ENCODE assay signal across 22 cellular contexts in genomic region chr3:99955773-99956562, GRCh38.
"Had no signal": no experiment of that assay in that cellular context is flagged by ENCODE, and none has a peak within 500 bp of the region (broad histone marks: within the 10 kb centered on the region; RNA-seq: fewer than 3 reads in every experiment).

No MANE protein-coding gene starts in this region.

- H3K36me3 Mint-ChIP-seq: activated naive CD4-positive, alpha-beta T cell treated with anti-CD3 and anti-CD28 coated beads, Interleukin-2, amount 50 U/mL, for 72 hours had no signal

- H3K4me3 Mint-ChIP-seq: activated T-cell treated with anti-CD3 and anti-CD28 coated beads, Interleukin-2, amount 50 U/mL, for 24 hours; activated T-helper 17 cell treated with anti-CD3 and anti-CD28 coated beads, Interleukin-2, amount 50 U/mL, for 72 hours; naive thymus-derived CD4-positive, alpha-beta T cell; neural crest cell; stimulated activated naive CD8-positive, alpha-beta T cell treated with anti-CD3 and anti-CD28 coated beads, Interleukin-15, Interleukin-2, amounts not matched to agents 100 ng/mL and 50 ng/mL, for 24 hours had no signal

- H3K9me3 ChIP-seq: tibial artery had no signal

- H3K4me1 Mint-ChIP-seq: activated T-helper 17 cell treated with anti-CD3 and anti-CD28 coated beads, Interleukin-2, amount 50 U/mL, for 72 hours had no signal

- DNase-seq: activated CD4-positive, alpha-beta T cell treated with anti-CD3 and anti-CD28 coated beads, Interleukin-2, amount 50 U/mL, for 4 hours; activated CD8-positive, alpha-beta memory T cell treated with anti-CD3 and anti-CD28 coated beads for 24 hours; activated CD8-positive, alpha-beta memory T cell treated with anti-CD3 and anti-CD28 coated beads, Interleukin-2, amount 50 U/mL, for 4 hours; activated T-cell treated with anti-CD3 and anti-CD28 coated beads, Interleukin-2, amount 50 U/mL, for 24 hours; aorta; central memory CD4-positive, alpha-beta T cell; effector CD8-positive, alpha-beta T cell; erythroblast; foreskin fibroblast; kidney glomerular epithelial cell; naive thymus-derived CD4-positive, alpha-beta T cell; occipital lobe; posterior cingulate gyrus; retina; T-helper 1 cell; tibial artery had no signal

- FAIRE-seq: TTC549 had no signal

- H3K36me3 ChIP-seq: tibial artery had no signal

- H3K27me3 ChIP-seq: tibial artery had no signal

- H3K9me3 Mint-ChIP-seq: activated naive CD4-positive, alpha-beta T cell treated with anti-CD3 and anti-CD28 coated beads, Interleukin-2, amount 50 U/mL, for 72 hours; activated T-cell treated with anti-CD3 and anti-CD28 coated beads, Interleukin-2, amount 50 U/mL, for 24 hours; activated T-helper 17 cell treated with anti-CD3 and anti-CD28 coated beads, Interleukin-2, amount 50 U/mL, for 72 hours; naive thymus-derived CD4-positive, alpha-beta T cell; neural crest cell; stimulated activated naive CD8-positive, alpha-beta T cell treated with anti-CD3 and anti-CD28 coated beads, Interleukin-15, Interleukin-2, amounts not matched to agents 100 ng/mL and 50 ng/mL, for 24 hours had no signal

- H3K27ac Mint-ChIP-seq: activated naive CD4-positive, alpha-beta T cell treated with anti-CD3 and anti-CD28 coated beads, Interleukin-2, amount 50 U/mL, for 72 hours; activated T-cell treated with anti-CD3 and anti-CD28 coated beads, Interleukin-2, amount 50 U/mL, for 24 hours; activated T-helper 17 cell treated with anti-CD3 and anti-CD28 coated beads, Interleukin-2, amount 50 U/mL, for 72 hours; naive thymus-derived CD4-positive, alpha-beta T cell; stimulated activated naive CD8-positive, alpha-beta T cell treated with anti-CD3 and anti-CD28 coated beads, Interleukin-15, Interleukin-2, amounts not matched to agents 100 ng/mL and 50 ng/mL, for 24 hours had no signal

- H3K4me3 ChIP-seq: lung, tibial artery had no signal

- H3K27me3 Mint-ChIP-seq: activated T-cell treated with anti-CD3 and anti-CD28 coated beads, Interleukin-2, amount 50 U/mL, for 24 hours; activated T-helper 17 cell treated with anti-CD3 and anti-CD28 coated beads, Interleukin-2, amount 50 U/mL, for 72 hours; naive thymus-derived CD4-positive, alpha-beta T cell; stimulated activated naive CD8-positive, alpha-beta T cell treated with anti-CD3 and anti-CD28 coated beads, Interleukin-15, Interleukin-2, amounts not matched to agents 100 ng/mL and 50 ng/mL, for 24 hours had no signal

- ATAC-seq: activated naive CD4-positive, alpha-beta T cell treated with anti-CD3 and anti-CD28 coated beads, Interleukin-2, amount 50 U/mL, for 72 hours; activated T-helper 17 cell treated with anti-CD3 and anti-CD28 coated beads, Interleukin-2, amount 50 U/mL, for 72 hours; naive thymus-derived CD4-positive, alpha-beta T cell had no signal
